ENCODE assay signal across 10 cellular contexts in the genomic region with DNA sequence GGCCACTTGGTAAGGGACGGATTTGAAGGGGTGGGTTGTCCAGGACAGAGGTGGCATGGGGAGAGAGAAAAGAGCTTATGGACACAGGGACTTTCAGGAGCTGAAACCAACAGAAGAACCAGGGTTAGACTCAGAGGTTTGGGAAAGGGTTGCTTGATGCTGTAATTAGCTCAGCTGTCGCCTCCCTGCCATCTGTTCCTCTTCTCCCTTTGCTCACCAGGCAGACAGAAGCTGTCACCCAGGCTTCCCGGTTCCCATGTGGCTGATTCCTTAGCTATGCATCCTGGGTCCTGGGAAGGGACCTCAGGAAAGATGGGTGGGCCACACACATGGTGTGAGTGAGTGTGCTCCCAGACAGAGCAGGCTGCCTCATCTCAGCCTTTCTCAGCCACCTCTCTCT. TPM values are rescaled to one million over a fixed set of nuclear protein-coding genes. Genes with fewer than 3 reads are reported as not detected.
DNase-seq lines count a peak whose midpoint lies in the region; ATAC-seq and TF ChIP-seq lines count a peak whose summit lies in the region.
"Had no signal": no experiment of that assay in that cellular context is flagged by ENCODE, and none has a peak within 500 bp of the region (broad histone marks: within the 10 kb centered on the region; RNA-seq: fewer than 3 reads in every experiment).

No MANE protein-coding gene starts in this region.

- H3K4me3 ChIP-seq in lower lobe of right lung (no peak overlapping the region), tibial artery (no peak overlapping the region), spleen (no peak overlapping the region)

- no peak for ATAC-seq in activated T-cell treated with anti-CD3 and anti-CD28 coated beads, Interleukin-2, amount 50 U/mL, for 72 hours (replicated peaks in 1 of 2)
- peak; percentile 23 to 33 for ATAC-seq in lower lobe of right lung

- H3K9me3 Mint-ChIP-seq in activated T-cell treated with anti-CD3 and anti-CD28 coated beads, Interleukin-2, amount 50 U/mL, for 24 hours: no peaks in the 10 kb centered on the region
- no peaks in the 10 kb centered on the region for H3K9me3 Mint-ChIP-seq in activated T-cell treated with anti-CD3 and anti-CD28 coated beads, Interleukin-2, amount 50 U/mL, for 72 hours
- no peaks in the 10 kb centered on the region for H3K9me3 Mint-ChIP-seq in brain

- no peak overlapping the region for H3K4me3 Mint-ChIP-seq in activated T-cell treated with anti-CD3 and anti-CD28 coated beads, Interleukin-2, amount 50 U/mL, for 24 hours
- no peak overlapping the region for H3K4me3 Mint-ChIP-seq in activated T-cell treated with anti-CD3 and anti-CD28 coated beads, Interleukin-2, amount 50 U/mL, for 72 hours
- H3K4me3 Mint-ChIP-seq in brain: peak overlapping the region in 2 of 5 experiments; percentile 35 to 50

- no peak for DNase-seq in activated T-cell treated with anti-CD3 and anti-CD28 coated beads, Interleukin-2, amount 50 U/mL, for 24 hours
- no peak for DNase-seq in activated T-cell treated with anti-CD3 and anti-CD28 coated beads, Interleukin-2, amount 50 U/mL, for 72 hours
- DNase-seq in lower lobe of right lung: no peak
- no peak for DNase-seq in tibial artery
- DNase-seq in spleen: no peak
- no peak for DNase-seq in glomerular visceral epithelial cell (ENCODE audit: extremely low spot score)
- DNase-seq in AG08395 (ENCODE audit: low spot score): no peak
- DNase-seq: ACHN, NCI-H1092 treated with DMSO at 0.1 percent for 48 hours had no signal

- H3K27ac ChIP-seq in lower lobe of right lung (peak overlapping the region; percentile 34), tibial artery (peak overlapping the region; percentile 2 to 47), spleen (peak overlapping the region in 3 of 8 donors; percentile 38 to 68 (median 50))

- H3K27me3 ChIP-seq in lower lobe of right lung (ENCODE audit: low read depth) (no peaks in the 10 kb centered on the region), tibial artery (no peaks in the 10 kb centered on the region), spleen (replicated peaks in 1 of 7) (no peaks in the 10 kb centered on the region)

- TF ChIP-seq CTCF in brain (conservative IDR thresholded peaks at IDR 0.05) (no peak), lower lobe of right lung (IDR thresholded peaks at IDR 0.05) (no peak), tibial artery (IDR thresholded peaks at IDR 0.05) (no peak), spleen (IDR thresholded peaks at IDR 0.05 in 8 of 11, conservative IDR thresholded peaks at IDR 0.05 in 3 of 11) (no peak)

- no peaks in the 10 kb centered on the region for H3K27me3 Mint-ChIP-seq in activated T-cell treated with anti-CD3 and anti-CD28 coated beads, Interleukin-2, amount 50 U/mL, for 24 hours
- H3K27me3 Mint-ChIP-seq in activated T-cell treated with anti-CD3 and anti-CD28 coated beads, Interleukin-2, amount 50 U/mL, for 72 hours (ENCODE audit: low read depth): no peaks in the 10 kb centered on the region
- H3K27me3 Mint-ChIP-seq in brain: no peaks in the 10 kb centered on the region

- H3K4me1 Mint-ChIP-seq in activated T-cell treated with anti-CD3 and anti-CD28 coated beads, Interleukin-2, amount 50 U/mL, for 24 hours (ENCODE audit: low read depth): peaks cover 36% of the 10 kb centered on the region
- peaks cover 28% of the 10 kb centered on the region for H3K4me1 Mint-ChIP-seq in activated T-cell treated with anti-CD3 and anti-CD28 coated beads, Interleukin-2, amount 50 U/mL, for 72 hours (ENCODE audit: low read depth)
- H3K4me1 Mint-ChIP-seq in brain: peaks cover 31% of the 10 kb centered on the region

- intact Hi-C loops in lower lobe of right lung (cut with DNase I): no loop called here
- intact Hi-C loops in tibial artery (cut with DNase I; ENCODE audit: low total_unique reads): no loop called here
- intact Hi-C loops in spleen (cut with DNase I; ENCODE audit: low total_unique reads): no loop called here

- 54 to 79% (median 73%) methylated on average over 3 of the region's 3 CpGs for WGBS in spleen, 5 donors

- no peak for TF ChIP-seq POLR2A in spleen (IDR thresholded peaks at IDR 0.05)

- H3K36me3 Mint-ChIP-seq in activated T-cell treated with anti-CD3 and anti-CD28 coated beads, Interleukin-2, amount 50 U/mL, for 24 hours (ENCODE audit: low read depth): peaks cover 65% of the 10 kb centered on the region
- peaks cover 0 to 2% of the 10 kb centered on the region in 2 donors for H3K36me3 Mint-ChIP-seq in activated T-cell treated with anti-CD3 and anti-CD28 coated beads, Interleukin-2, amount 50 U/mL, for 72 hours (ENCODE audit: insufficient read depth in 2 of 2)
- peaks cover 29% of the 10 kb centered on the region for H3K36me3 Mint-ChIP-seq in brain

- no peaks in the 10 kb centered on the region for H3K9me3 ChIP-seq in lower lobe of right lung
- no peaks in the 10 kb centered on the region for H3K9me3 ChIP-seq in tibial artery
- H3K9me3 ChIP-seq in spleen: no peaks in the 10 kb centered on the region

- peak overlapping the region; percentile 35 for H3K27ac Mint-ChIP-seq in activated T-cell treated with anti-CD3 and anti-CD28 coated beads, Interleukin-2, amount 50 U/mL, for 24 hours
- no peak overlapping the region for H3K27ac Mint-ChIP-seq in activated T-cell treated with anti-CD3 and anti-CD28 coated beads, Interleukin-2, amount 50 U/mL, for 72 hours
- peak overlapping the region in 4 of 5 experiments; percentile 72 to 93 (median 80) for H3K27ac Mint-ChIP-seq in brain

- H3K4me1 ChIP-seq in lower lobe of right lung: peaks cover 38% of the 10 kb centered on the region
- H3K4me1 ChIP-seq in tibial artery: peaks cover 0 to 49% (median 19%) of the 10 kb centered on the region in 4 donors
- H3K4me1 ChIP-seq in spleen: peaks cover 6 to 66% (median 19%) of the 10 kb centered on the region in 6 donors

- H3K36me3 ChIP-seq in lower lobe of right lung: peaks cover 46% of the 10 kb centered on the region
- peaks cover 0 to 45% (median 0%) of the 10 kb centered on the region in 3 donors for H3K36me3 ChIP-seq in tibial artery
- peaks cover 0 to 71% (median 18%) of the 10 kb centered on the region in 6 donors for H3K36me3 ChIP-seq in spleen

RNA-seq across cellular contexts. Expression of a gene that starts 14.0 kb away (rescaled TPM):
- 10 to 100 TPM; 24.1 to 38.8 TPM for total RNA-seq in activated T-cell treated with anti-CD3 and anti-CD28 coated beads, Interleukin-2, amount 50 U/mL, for 72 hours
- polyA plus RNA-seq in brain (ENCODE audit: insufficient read depth, low read depth, low replicate concordance): 37.3 TPM
- 40.4 TPM for total RNA-seq in lower lobe of right lung
- total RNA-seq in spleen: 100 to 1,000 TPM in 1 of 7 donors, 10 to 100 TPM in 6; 27.8 to 195 (median 49.8) TPM
- polyA plus RNA-seq in spleen: 10 to 100 TPM in 1 of 3 donors, 1 to 10 TPM in 2; 5.0 to 19.1 (median 8.0) TPM

Comparison
In these comparisons a context has a peak if more than half of its experiments do, and no peak if none do; other contexts are left out.
1. ATAC-seq: peak in lower lobe of right lung (2 of 2); none in activated T-cell treated with anti-CD3 and anti-CD28 coated beads, Interleukin-2, amount 50 U/mL, for 72 hours (0 of 2).